Comparison of ENCODE assay signal across 14 cellular contexts in genomic region chrX:40260123-40260751, GRCh38.
DNase-seq lines count a peak whose midpoint lies in the region; ATAC-seq and TF ChIP-seq lines count a peak whose summit lies in the region.
"Had no signal": no experiment of that assay in that cellular context is flagged by ENCODE, and none has a peak within 500 bp of the region (broad histone marks: within the 10 kb centered on the region; RNA-seq: fewer than 3 reads in every experiment).

No MANE protein-coding gene starts in this region.

- H3K79me2 ChIP-seq in osteoblast (ENCODE audit: insufficient read depth, low read length): no peaks in the 10 kb centered on the region

- TF ChIP-seq CTCF in left lung (IDR thresholded peaks at IDR 0.05) (no peak), osteoblast (IDR thresholded peaks at IDR 0.05; ENCODE audit: extremely low read depth, low read depth, low read length) (no peak)

- H3K36me3 ChIP-seq in BLaER1 treated with 17β-estradiol and CSF1 and Interleukin-3, amounts not matched to agents 10 nM and 100 nM: no peaks in the 10 kb centered on the region
- H3K36me3 ChIP-seq in left lung (no peaks in the 10 kb centered on the region), osteoblast (ENCODE audit: insufficient read depth, low read length) (no peaks in the 10 kb centered on the region)
- H3K36me3 ChIP-seq: tibial artery had no signal

- H3K27me3 ChIP-seq in BLaER1 treated with 17β-estradiol and CSF1 and Interleukin-3, amounts not matched to agents 10 nM and 100 nM: no peaks in the 10 kb centered on the region; a peak in 1 of 22 replicates
- no peaks in the 10 kb centered on the region for H3K27me3 ChIP-seq in left lung
- no peaks in the 10 kb centered on the region for H3K27me3 ChIP-seq in osteoblast (ENCODE audit: insufficient read depth, low read length)
- H3K27me3 ChIP-seq: tibial artery had no signal

- no peak overlapping the region for H3K9ac ChIP-seq in BLaER1 treated with 17β-estradiol and CSF1 and Interleukin-3, amounts not matched to agents 10 nM and 100 nM

- H4K20me1 ChIP-seq in BLaER1 treated with 17β-estradiol and CSF1 and Interleukin-3, amounts not matched to agents 10 nM and 100 nM: no peaks in the 10 kb centered on the region
- no peaks in the 10 kb centered on the region for H4K20me1 ChIP-seq in osteoblast (ENCODE audit: insufficient read depth, low read length)

- H3K9me3 ChIP-seq in BLaER1 treated with 17β-estradiol and CSF1 and Interleukin-3, amounts not matched to agents 10 nM and 100 nM (replicated peaks in 1 of 11): peaks cover 0 to 7% (median 0%) of the 10 kb centered on the region in 11 experiments; a peak in 1 of 22 replicates
- H3K9me3 ChIP-seq in left lung (no peaks in the 10 kb centered on the region), osteoblast (ENCODE audit: low read depth, low read length) (no peaks in the 10 kb centered on the region)
- H3K9me3 ChIP-seq: tibial artery had no signal

- peak overlapping the region in 10 of 11 experiments; percentile 16 to 69 (median 40); a peak in 15 of 22 replicates for H3K4me2 ChIP-seq in BLaER1 treated with 17β-estradiol and CSF1 and Interleukin-3, amounts not matched to agents 10 nM and 100 nM
- no peak overlapping the region for H3K4me2 ChIP-seq in osteoblast (ENCODE audit: insufficient read depth, low read length)

- no peak overlapping the region for H3K4me3 ChIP-seq in BLaER1 treated with 17β-estradiol and CSF1 and Interleukin-3, amounts not matched to agents 10 nM and 100 nM
- H3K4me3 ChIP-seq in left lung (no peak overlapping the region), osteoblast (ENCODE audit: insufficient read depth, low read length) (no peak overlapping the region)
- H3K4me3 ChIP-seq: SK-N-MC, skin epidermis, tibial artery had no signal

- H3K4me1 ChIP-seq in BLaER1 treated with 17β-estradiol and CSF1 and Interleukin-3, amounts not matched to agents 10 nM and 100 nM: peaks cover 20 to 43% (median 36%) of the 10 kb centered on the region in 10 experiments; a peak in 18 of 20 replicates
- no peaks in the 10 kb centered on the region for H3K4me1 ChIP-seq in left lung
- peaks cover 10% of the 10 kb centered on the region for H3K4me1 ChIP-seq in osteoblast (ENCODE audit: insufficient read depth, low read length)

- no peak overlapping the region for H2AFZ ChIP-seq in osteoblast (ENCODE audit: low read length)

- peak overlapping the region in 5 of 11 experiments; percentile 17 to 50 (median 38); a peak in 6 of 22 replicates for H3K27ac ChIP-seq in BLaER1 treated with 17β-estradiol and CSF1 and Interleukin-3, amounts not matched to agents 10 nM and 100 nM
- H3K27ac ChIP-seq in left lung: no peak overlapping the region
- H3K27ac ChIP-seq in osteoblast (ENCODE audit: low read depth, low read length): no peak overlapping the region
- H3K27ac ChIP-seq: SK-N-MC, skin epidermis, tibial artery, VCaP had no signal

- DNase-seq in EL (peak; percentile 8), SHP77 (lab: John Stamatoyannopoulos, UW) (peak; percentile 25 to 39), left lung (peak in 1 of 2 donors; percentile 52), osteoblast (ENCODE audit: insufficient read length, low spot score, missing footprints) (no peak)
- DNase-seq: activated CD4-positive, alpha-beta memory T cell treated with anti-CD3 and anti-CD28 coated beads, Interleukin-2, amount 10 ng/mL, durations not matched to agents 7 days and 5 days; tibial artery had no signal

- intact Hi-C loops in left lung (cut with DNase I): loop anchor here in 1 of 2 donors (10.0 kb wide), 1 partner anchor 105 kb away; no protein-coding TSS in a partner anchor

- ATAC-seq in left lung (peak; percentile 55), HG03460 (IDR thresholded peaks at IDR 0.05; ENCODE audit: unreplicated experiment) (no peak), HG03521 (IDR thresholded peaks at IDR 0.05; ENCODE audit: unreplicated experiment) (no peak)
- ATAC-seq: left lobe of liver; stimulated activated effector memory CD8-positive, alpha-beta T cell treated with anti-CD3 and anti-CD28 coated beads, Interleukin-12 subunit alpha, Interleukin-12 subunit beta, amount 100 ng/mL, for 72 hours had no signal
